Comparison of ENCODE assay signal across 23 cellular contexts in the genomic region with DNA sequence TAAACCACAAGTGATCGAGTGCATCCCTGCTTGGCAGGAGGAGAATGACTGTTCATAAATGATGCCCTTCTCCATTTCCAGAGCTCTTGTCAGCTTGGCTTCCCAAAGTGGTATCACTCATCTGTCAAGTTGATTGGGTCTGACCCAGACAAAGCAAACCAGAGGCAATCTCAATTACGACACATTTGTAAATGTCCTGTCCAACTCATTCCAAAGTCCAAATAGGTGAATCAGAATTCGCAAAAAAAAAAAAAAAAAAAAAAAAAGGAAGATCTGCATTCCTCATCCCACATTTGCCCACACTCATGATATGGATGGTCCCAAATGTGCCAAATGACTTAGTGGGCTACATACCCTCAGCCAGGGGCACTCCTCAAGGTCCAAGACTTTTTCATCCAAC.
DNase-seq lines count a peak whose midpoint lies in the region; ATAC-seq and TF ChIP-seq lines count a peak whose summit lies in the region.
"Had no signal": no experiment of that assay in that cellular context is flagged by ENCODE, and none has a peak within 500 bp of the region (broad histone marks: within the 10 kb centered on the region; RNA-seq: fewer than 3 reads in every experiment).

No MANE protein-coding gene starts in this region.

- DNase-seq in GM23338 (ENCODE audit: low spot score) (no peak), right lobe of liver (no peak), WTC11 (ENCODE audit: low spot score) (no peak)
- no peak for DNase-seq in naive thymus-derived CD8-positive, alpha-beta T cell
- DNase-seq: 8988T; ACHN; AML-193; BE2C; CD4-positive, alpha-beta T cell; CD8-positive, alpha-beta memory T cell; DMS 273 treated with DMSO at 0.1 percent for 48 hours; DMS79; EL; GDM1; GOT3; H9 had no signal

- CTCF ChIA-PET in WTC11 (lab: Charles Lee), result interaction anchor here (2.2 kb wide), 1 partner anchor 90 kb away, joined by 7 read pairs; no protein-coding TSS in a partner anchor

- intact Hi-C loops in right lobe of liver (cut with DNase I), result no loop called here

- H3K36me3 Mint-ChIP-seq in GM23338 (ENCODE audit: low read depth) (peaks cover 16% of the 10 kb centered on the region), brain (peaks cover 65% of the 10 kb centered on the region), WTC11 (peaks cover 15% of the 10 kb centered on the region)
- no peaks in the 10 kb centered on the region for H3K36me3 Mint-ChIP-seq in naive thymus-derived CD8-positive, alpha-beta T cell
- H3K36me3 Mint-ChIP-seq: CD14-positive monocyte; CD8-positive, alpha-beta memory T cell had no signal

- POLR2A ChIA-PET in WTC11 (lab: Charles Lee), result no interaction called here
- POLR2A ChIA-PET in naive thymus-derived CD8-positive, alpha-beta T cell (lab: Charles Lee), result no interaction called here

- no peaks in the 10 kb centered on the region for H3F3A ChIP-seq in GM23338 (replicated peaks; ENCODE audit: low read depth)

- no peaks in the 10 kb centered on the region for H3K27me3 ChIP-seq in GM23338 (ENCODE audit: insufficient read depth)
- no peaks in the 10 kb centered on the region for H3K27me3 ChIP-seq in right lobe of liver
- H3K27me3 ChIP-seq: BE2C; BLaER1 treated with 17β-estradiol and CSF1 and Interleukin-3, amounts not matched to agents 10 nM and 100 nM had no signal

- peaks cover 1% of the 10 kb centered on the region; the same call in 1 of the 2 replicates for H3K4me1 ChIP-seq in GM23338 (ENCODE audit: insufficient read depth)
- H3K4me1 ChIP-seq in right lobe of liver, result peaks cover 0 to 5% (median 2%) of the 10 kb centered on the region in 4 donors
- H3K4me1 ChIP-seq: A549, BE2C had no signal

- H3K27ac ChIP-seq in GM23338 (ENCODE audit: low read depth) (no peak overlapping the region), right lobe of liver (no peak overlapping the region)
- H3K27ac ChIP-seq: A549; BLaER1 treated with 17β-estradiol and CSF1 and Interleukin-3, amounts not matched to agents 10 nM and 100 nM had no signal

- H3K27ac Mint-ChIP-seq in GM23338 (peak overlapping the region; percentile 65; the same call in 1 of the 2 replicates), brain (peak overlapping the region in 4 of 5 experiments; percentile 25 to 69 (median 66)), WTC11 (no peak overlapping the region)
- H3K27ac Mint-ChIP-seq in naive thymus-derived CD8-positive, alpha-beta T cell, result no peak overlapping the region
- H3K27ac Mint-ChIP-seq: CD14-positive monocyte; CD4-positive, alpha-beta T cell; CD8-positive, alpha-beta memory T cell had no signal

- no peaks in the 10 kb centered on the region for H3K9me3 ChIP-seq in right lobe of liver
- H3K9me3 ChIP-seq: A549, BE2C had no signal

- TF ChIP-seq CTCF in GM23338 (conservative IDR thresholded peaks at IDR 0.05; ENCODE audit: low read depth in 2 of 2) (no peak), brain (conservative IDR thresholded peaks at IDR 0.05) (no peak), right lobe of liver (IDR thresholded peaks at IDR 0.05) (no peak), WTC11 (IDR thresholded peaks at IDR 0.05) (no peak)

- H3K9me3 Mint-ChIP-seq in GM23338 (peaks cover 3% of the 10 kb centered on the region), brain (peaks cover 7 to 25% (median 11%) of the 10 kb centered on the region in 5 experiments), WTC11 (peaks cover 14% of the 10 kb centered on the region)
- H3K9me3 Mint-ChIP-seq in naive thymus-derived CD8-positive, alpha-beta T cell, result peaks cover 0 to 5% (median 0%) of the 10 kb centered on the region in 9 donors
- H3K9me3 Mint-ChIP-seq: CD4-positive, alpha-beta T cell had no signal

- no peak for TF ChIP-seq POLR2A in right lobe of liver (IDR thresholded peaks at IDR 0.05)

- H3K4me1 Mint-ChIP-seq in GM23338, result peaks cover 12% of the 10 kb centered on the region
- H3K4me1 Mint-ChIP-seq in brain, result peaks cover 59% of the 10 kb centered on the region
- H3K4me1 Mint-ChIP-seq in WTC11, result peaks cover 31% of the 10 kb centered on the region
- H3K4me1 Mint-ChIP-seq in naive thymus-derived CD8-positive, alpha-beta T cell, result no peaks in the 10 kb centered on the region
- H3K4me1 Mint-ChIP-seq: CD14-positive monocyte; CD8-positive, alpha-beta memory T cell had no signal

- H3K27me3 Mint-ChIP-seq in GM23338 (ENCODE audit: insufficient read depth, low read depth, poor library complexity), result peaks cover 2% of the 10 kb centered on the region
- H3K27me3 Mint-ChIP-seq in brain, result peaks cover 4% of the 10 kb centered on the region
- no peaks in the 10 kb centered on the region for H3K27me3 Mint-ChIP-seq in WTC11 (ENCODE audit: low read depth)
- peaks cover 0 to 4% (median 0%) of the 10 kb centered on the region in 5 donors for H3K27me3 Mint-ChIP-seq in naive thymus-derived CD8-positive, alpha-beta T cell
- H3K27me3 Mint-ChIP-seq: CD4-positive, alpha-beta T cell; CD8-positive, alpha-beta memory T cell had no signal

- no peak overlapping the region for H2AFZ ChIP-seq in GM23338

- WGBS in right lobe of liver (ENCODE audit: insufficient coverage, low coverage, low lambda C conversion rate, missing lambda C conversion rate), result 15% methylated on average over 3 of the region's 3 CpGs

- no peaks in the 10 kb centered on the region for H4K20me1 ChIP-seq in GM23338 (replicated peaks; ENCODE audit: insufficient read depth)
- H4K20me1 ChIP-seq: BLaER1 treated with 17β-estradiol and CSF1 and Interleukin-3, amounts not matched to agents 10 nM and 100 nM had no signal

- H3K4me3 ChIP-seq in GM23338, result no peak overlapping the region
- no peak overlapping the region for H3K4me3 ChIP-seq in right lobe of liver
- H3K4me3 ChIP-seq: A549; BLaER1 treated with 17β-estradiol and CSF1 and Interleukin-3, amounts not matched to agents 10 nM and 100 nM; GM12878 had no signal

- no peak overlapping the region for H3K4me3 Mint-ChIP-seq in GM23338
- H3K4me3 Mint-ChIP-seq in brain, result no peak overlapping the region
- H3K4me3 Mint-ChIP-seq in WTC11, result no peak overlapping the region
- no peak overlapping the region for H3K4me3 Mint-ChIP-seq in naive thymus-derived CD8-positive, alpha-beta T cell
- H3K4me3 Mint-ChIP-seq: CD14-positive monocyte; CD4-positive, alpha-beta T cell; CD8-positive, alpha-beta memory T cell; H9 had no signal

- H3K9me2 ChIP-seq in GM23338 (ENCODE audit: insufficient read depth), result peaks cover 4% of the 10 kb centered on the region

- ATAC-seq in GM23338 (no peak), right lobe of liver (peak; percentile 81 to 96 (median 88)), WTC11 (no peak), GM18907 (IDR thresholded peaks at IDR 0.05; ENCODE audit: unreplicated experiment) (no peak)
- no peak for ATAC-seq in naive thymus-derived CD8-positive, alpha-beta T cell
- ATAC-seq: A549, GM12878, HCT116 had no signal

- no peak overlapping the region for H3K4me2 ChIP-seq in GM23338
- H3K4me2 ChIP-seq: A549; BLaER1 treated with 17β-estradiol and CSF1 and Interleukin-3, amounts not matched to agents 10 nM and 100 nM had no signal

- H3K36me3 ChIP-seq in GM23338 (ENCODE audit: insufficient read depth), result no peaks in the 10 kb centered on the region
- H3K36me3 ChIP-seq in right lobe of liver, result no peaks in the 10 kb centered on the region
- H3K36me3 ChIP-seq: BE2C; BLaER1 treated with 17β-estradiol and CSF1 and Interleukin-3, amounts not matched to agents 10 nM and 100 nM had no signal

- no peaks in the 10 kb centered on the region for H3K79me2 ChIP-seq in GM23338 (replicated peaks; ENCODE audit: insufficient read depth)

TF ChIP-seq in GM23338, 12 proteins besides CTCF, POLR2A, EP300 and RAD21 (continues in another document):
- TF ChIP-seq, protein P1, sequence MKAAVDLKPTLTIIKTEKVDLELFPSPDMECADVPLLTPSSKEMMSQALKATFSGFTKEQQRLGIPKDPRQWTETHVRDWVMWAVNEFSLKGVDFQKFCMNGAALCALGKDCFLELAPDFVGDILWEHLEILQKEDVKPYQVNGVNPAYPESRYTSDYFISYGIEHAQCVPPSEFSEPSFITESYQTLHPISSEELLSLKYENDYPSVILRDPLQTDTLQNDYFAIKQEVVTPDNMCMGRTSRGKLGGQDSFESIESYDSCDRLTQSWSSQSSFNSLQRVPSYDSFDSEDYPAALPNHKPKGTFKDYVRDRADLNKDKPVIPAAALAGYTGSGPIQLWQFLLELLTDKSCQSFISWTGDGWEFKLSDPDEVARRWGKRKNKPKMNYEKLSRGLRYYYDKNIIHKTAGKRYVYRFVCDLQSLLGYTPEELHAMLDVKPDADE (IDR thresholded peaks at IDR 0.05), result no peak

TF ChIP-seq in WTC11, 78 proteins besides CTCF, POLR2A, EP300 and RAD21 (continues in another document):
- TF ChIP-seq MXD4 (CRISPR knock-in tag; IDR thresholded peaks at IDR 0.05; ENCODE audit: borderline replicate concordance), result no peak
- no peak for TF ChIP-seq NR1H2 (CRISPR knock-in tag; IDR thresholded peaks at IDR 0.05)
- no peak for TF ChIP-seq ZNF671 (CRISPR knock-in tag; IDR thresholded peaks at IDR 0.05)
- TF ChIP-seq SP1 (CRISPR knock-in tag; conservative IDR thresholded peaks at IDR 0.05), result no peak
- TF ChIP-seq, protein P2, sequence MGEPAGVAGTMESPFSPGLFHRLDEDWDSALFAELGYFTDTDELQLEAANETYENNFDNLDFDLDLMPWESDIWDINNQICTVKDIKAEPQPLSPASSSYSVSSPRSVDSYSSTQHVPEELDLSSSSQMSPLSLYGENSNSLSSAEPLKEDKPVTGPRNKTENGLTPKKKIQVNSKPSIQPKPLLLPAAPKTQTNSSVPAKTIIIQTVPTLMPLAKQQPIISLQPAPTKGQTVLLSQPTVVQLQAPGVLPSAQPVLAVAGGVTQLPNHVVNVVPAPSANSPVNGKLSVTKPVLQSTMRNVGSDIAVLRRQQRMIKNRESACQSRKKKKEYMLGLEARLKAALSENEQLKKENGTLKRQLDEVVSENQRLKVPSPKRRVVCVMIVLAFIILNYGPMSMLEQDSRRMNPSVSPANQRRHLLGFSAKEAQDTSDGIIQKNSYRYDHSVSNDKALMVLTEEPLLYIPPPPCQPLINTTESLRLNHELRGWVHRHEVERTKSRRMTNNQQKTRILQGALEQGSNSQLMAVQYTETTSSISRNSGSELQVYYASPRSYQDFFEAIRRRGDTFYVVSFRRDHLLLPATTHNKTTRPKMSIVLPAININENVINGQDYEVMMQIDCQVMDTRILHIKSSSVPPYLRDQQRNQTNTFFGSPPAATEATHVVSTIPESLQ (CRISPR knock-in tag; IDR thresholded peaks at IDR 0.05), result no peak

Comparison
In these comparisons a context has a peak if more than half of its experiments do, and no peak if none do; other contexts are left out.
1. ATAC-seq: peak in right lobe of liver (4 of 4); none in GM23338 (single experiment), WTC11 (single experiment), GM18907 (single experiment) and naive thymus-derived CD8-positive, alpha-beta T cell (0 of 2).
2. H3K27ac Mint-ChIP-seq: peak in GM23338 (single experiment) and brain (4 of 5); none in WTC11 (single experiment) and naive thymus-derived CD8-positive, alpha-beta T cell (0 of 10).